ENCODE assay signal across 7 cellular contexts in genomic region chr12:69254046-69254445, GRCh38. TPM values are rescaled to one million over a fixed set of nuclear protein-coding genes. Genes with fewer than 3 reads are reported as not detected.
DNase-seq lines count a peak whose midpoint lies in the region; ATAC-seq and FAIRE-seq lines count a peak whose summit lies in the region.

No MANE protein-coding gene starts in this region.

- DNase-seq in EL (peak; percentile 51), GM19239 (ENCODE audit: insufficient read length, low spot score) (peak; percentile 9), HTR-8/SVneo (ENCODE audit: insufficient read length, low spot score) (peak; percentile 10), T-cell (peak in 1 of 34 experiments; percentile 37), fibroblast of peridontal ligament (ENCODE audit: extremely low read depth) (peak; percentile 66), trophoblast cell (peak; percentile 16 to 90), GM19240 (ENCODE audit: insufficient read length, low spot score) (no peak)

- H3K4me1 ChIP-seq in trophoblast cell (ENCODE audit: control insufficient read depth in 1 of 2, insufficient read depth in 2 of 2, low read length in 2 of 2): no peaks in the 10 kb centered on the region

- FAIRE-seq in GM19239 (lab: Jason Lieb, UNC) (peak; percentile 65), HTR-8/SVneo (lab: Jason Lieb, UNC) (no peak)

- H3K23ac ChIP-seq in trophoblast cell (ENCODE audit: low read length): no peak overlapping the region

- H3K27ac Mint-ChIP-seq in T-cell: peak overlapping the region; percentile 70 to 74

- H3K36me3 Mint-ChIP-seq in T-cell: peaks cover 29% of the 10 kb centered on the region

- H3K9me3 Mint-ChIP-seq in T-cell: no peaks in the 10 kb centered on the region

- no peak overlapping the region for H3K4me3 Mint-ChIP-seq in T-cell

- POLR2A ChIA-PET in T-cell (lab: Charles Lee): interaction anchor here (0.7 to 1.5 kb wide), 4 partner anchors 12 to 109 kb away, joined by 3 to 5 read pairs (median 4); no protein-coding TSS in a partner anchor

- H3K27me3 ChIP-seq in trophoblast cell (ENCODE audit: insufficient read depth, low read length): no peaks in the 10 kb centered on the region

- H2AFZ ChIP-seq in trophoblast cell (ENCODE audit: insufficient read depth, low read length, poor library complexity): no peak overlapping the region

- no peak overlapping the region for H2BK12ac ChIP-seq in trophoblast cell (ENCODE audit: low read length)

- no peaks in the 10 kb centered on the region for H3K79me1 ChIP-seq in trophoblast cell (ENCODE audit: low read length)

- no peak overlapping the region for H4K91ac ChIP-seq in trophoblast cell (ENCODE audit: low read depth, low read length)

- H4K12ac ChIP-seq in trophoblast cell (ENCODE audit: low read depth, low read length): no peak overlapping the region

- no peaks in the 10 kb centered on the region for H3K9me3 ChIP-seq in trophoblast cell (ENCODE audit: insufficient read depth, low read depth, low read length)

- no peak overlapping the region for H3K4me3 ChIP-seq in trophoblast cell (ENCODE audit: low read depth, low read length)

- H3K14ac ChIP-seq in trophoblast cell (ENCODE audit: low read length): no peak overlapping the region

- no peak overlapping the region for H3K18ac ChIP-seq in trophoblast cell (ENCODE audit: low read length)

- no peak overlapping the region for H3K4me2 ChIP-seq in trophoblast cell (ENCODE audit: low read length)

- no peak overlapping the region for H3K9ac ChIP-seq in trophoblast cell (ENCODE audit: low read length)

- H3K27me3 Mint-ChIP-seq in T-cell: no peaks in the 10 kb centered on the region

- no peak overlapping the region for H3K4ac ChIP-seq in trophoblast cell (ENCODE audit: low read depth, low read length)

- peaks cover 43 to 46% (median 43%) of the 10 kb centered on the region in 3 donors for H3K4me1 Mint-ChIP-seq in T-cell

- no peak overlapping the region for H2AK5ac ChIP-seq in trophoblast cell (ENCODE audit: low read length)

- no peak overlapping the region for H2BK120ac ChIP-seq in trophoblast cell (ENCODE audit: insufficient read depth, low read length, poor library complexity)

- H2BK5ac ChIP-seq in trophoblast cell (ENCODE audit: low read depth, low read length, poor library complexity): no peak overlapping the region

- peaks cover 10 to 11% of the 10 kb centered on the region in 2 experiments for H3K36me3 ChIP-seq in trophoblast cell (ENCODE audit: control insufficient read depth in 1 of 2, insufficient read depth in 2 of 2, low read length in 2 of 2)

- H3K27ac ChIP-seq in trophoblast cell (ENCODE audit: low read depth, low read length): no peak overlapping the region

- H3K79me2 ChIP-seq in trophoblast cell (ENCODE audit: control insufficient read depth, insufficient read depth, low read length, poor library complexity): no peaks in the 10 kb centered on the region

- ATAC-seq in T-cell (replicated peaks in 1 of 4): peak; percentile 79 to 83 (median 82)

- CTCF ChIA-PET in T-cell (lab: Charles Lee): interaction anchor here (0.6 to 3.9 kb wide), 16 partner anchors 11 to 895 kb away, joined by 3 to 104 read pairs (median 4); no protein-coding TSS in a partner anchor

- no peak overlapping the region for H4K8ac ChIP-seq in trophoblast cell (ENCODE audit: low read depth, low read length)

RNA-seq across cellular contexts. Expression of gene CPSF6, which starts 14.7 kb away (rescaled TPM):
- total RNA-seq in T-cell: 100 to 1,000 TPM in 1 of 5 donors, 10 to 100 TPM in 4; 84.3 to 111 (median 86.7) TPM
- 48.6 and 50.7 TPM in 2 replicates for polyA plus RNA-seq in trophoblast cell (2013)
